ENCODE assay signal across 15 cellular contexts in the genomic region with DNA sequence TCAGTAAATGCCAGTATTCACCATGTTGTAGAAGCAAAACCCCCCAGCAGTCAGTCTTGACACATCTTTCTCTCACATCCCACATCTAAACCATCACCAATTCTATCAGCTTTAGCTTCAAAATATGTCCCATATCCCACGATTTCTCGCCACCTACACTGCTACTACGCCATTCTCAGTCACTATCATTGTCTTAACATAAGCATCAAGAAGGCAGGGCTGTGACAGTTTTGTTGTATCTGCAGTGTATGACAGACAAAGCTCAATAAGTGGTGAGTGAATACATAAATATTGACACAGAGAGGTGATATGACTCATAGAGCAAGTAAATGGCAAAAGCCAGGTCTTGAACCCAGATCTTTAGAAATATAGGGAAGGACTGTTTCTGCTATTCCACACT. TPM values are rescaled to one million over a fixed set of nuclear protein-coding genes. Genes with fewer than 3 reads are reported as not detected.
A peak's percentile ranks its signal among the peaks of the same experiment; 100 is the strongest.
DNase-seq lines count a peak whose midpoint lies in the region; ATAC-seq, FAIRE-seq and TF ChIP-seq lines count a peak whose summit lies in the region.
"Had no signal": no experiment of that assay in that cellular context is flagged by ENCODE, and none has a peak within 500 bp of the region (broad histone marks: within the 10 kb centered on the region; RNA-seq: fewer than 3 reads in every experiment).

No MANE protein-coding gene starts in this region.

- H3K4me1 Mint-ChIP-seq in CD4-positive, alpha-beta memory T cell: peaks cover 79 to 97% (median 90%) of the 10 kb centered on the region in 4 donors
- peaks cover 54% of the 10 kb centered on the region for H3K4me1 Mint-ChIP-seq in activated T-helper 1 cell treated with anti-CD3 and anti-CD28 coated beads, Interleukin-12 subunit alpha, Interleukin-12 subunit beta, Interleukin-2, Interleukin-4 antibody, amounts not matched to agents 30 ng/mL and 10 ng/mL and 1 ng/mL, durations not matched to agents 14 hours and 24 hours and 36 hours (ENCODE audit: low read depth)

- H3K27ac ChIP-seq in CD4-positive, alpha-beta memory T cell (ENCODE audit: low read depth, low read length): no peak overlapping the region
- no peak overlapping the region for H3K27ac ChIP-seq in liver (ENCODE audit: low read depth in 1 of 2, low read length in 2 of 2)
- H3K27ac ChIP-seq: heart left ventricle, suprapubic skin had no signal

- no peak for DNase-seq in CD4-positive, alpha-beta memory T cell
- DNase-seq in GM12891 (ENCODE audit: insufficient read length, low spot score): no peak
- DNase-seq in activated T-helper 1 cell treated with anti-CD3 and anti-CD28 coated beads, Interleukin-12 subunit alpha, Interleukin-12 subunit beta, Interleukin-2, Interleukin-4 antibody, amounts not matched to agents 30 ng/mL and 10 ng/mL and 1 ng/mL, durations not matched to agents 14 hours and 24 hours and 36 hours (ENCODE audit: low spot score): no peak
- no peak for DNase-seq in SW 1271 (lab: John Stamatoyannopoulos, UW)
- no peak for DNase-seq in NCI-H2227 (lab: John Stamatoyannopoulos, UW; ENCODE audit: unreplicated experiment)
- DNase-seq: DMS 273 treated with DMSO at 0.1 percent for 48 hours; effector CD8-positive, alpha-beta T cell; heart left ventricle; MV-4-11; posterior cingulate gyrus had no signal

- TF ChIP-seq RAD21 in liver (IDR thresholded peaks at IDR 0.05): no peak

- WGBS in liver: 88% methylated on average over 3 of the region's 3 CpGs

- peak overlapping the region in 6 of 7 donors; percentile 2 to 46 (median 15) for H3K27ac Mint-ChIP-seq in CD4-positive, alpha-beta memory T cell
- H3K27ac Mint-ChIP-seq in activated T-helper 1 cell treated with anti-CD3 and anti-CD28 coated beads, Interleukin-12 subunit alpha, Interleukin-12 subunit beta, Interleukin-2, Interleukin-4 antibody, amounts not matched to agents 30 ng/mL and 10 ng/mL and 1 ng/mL, durations not matched to agents 14 hours and 24 hours and 36 hours: peak overlapping the region; percentile 78

- intact Hi-C loops in CD4-positive, alpha-beta memory T cell (cut with micrococcal nuclease): loop anchor here (2.0 kb wide), 1 partner anchor 14 kb away; no protein-coding TSS in a partner anchor
- intact Hi-C loops in activated T-helper 1 cell treated with anti-CD3 and anti-CD28 coated beads, Interleukin-12 subunit alpha, Interleukin-12 subunit beta, Interleukin-2, Interleukin-4 antibody, amounts not matched to agents 30 ng/mL and 10 ng/mL and 1 ng/mL, durations not matched to agents 14 hours and 24 hours and 36 hours (cut with micrococcal nuclease): loop anchor here (1.0 to 5.0 kb wide), 5 partner anchors 11 to 516 kb away; a partner anchor contains a TSS

- H3K9me3 Mint-ChIP-seq in CD4-positive, alpha-beta memory T cell: no peaks in the 10 kb centered on the region
- H3K9me3 Mint-ChIP-seq in activated T-helper 1 cell treated with anti-CD3 and anti-CD28 coated beads, Interleukin-12 subunit alpha, Interleukin-12 subunit beta, Interleukin-2, Interleukin-4 antibody, amounts not matched to agents 30 ng/mL and 10 ng/mL and 1 ng/mL, durations not matched to agents 14 hours and 24 hours and 36 hours: no peaks in the 10 kb centered on the region

- TF ChIP-seq CTCF in liver (IDR thresholded peaks at IDR 0.05; ENCODE audit: low read depth, low read length, missing input control): no peak

- H3K36me3 ChIP-seq in CD4-positive, alpha-beta memory T cell (ENCODE audit: insufficient read depth, low read length): no peaks in the 10 kb centered on the region
- H3K36me3 ChIP-seq in liver (ENCODE audit: control insufficient read depth in 4 of 4, insufficient read depth in 3 of 4, low read depth in 1 of 4, low read length in 3 of 4): no peaks in the 10 kb centered on the region
- H3K36me3 ChIP-seq: heart left ventricle, suprapubic skin had no signal

- no peak for ATAC-seq in GM18519 (IDR thresholded peaks at IDR 0.05; ENCODE audit: low FRiP score, unreplicated experiment)
- no peak for ATAC-seq in HG03095 (IDR thresholded peaks at IDR 0.05; ENCODE audit: unreplicated experiment)
- ATAC-seq: GM12878, heart left ventricle had no signal

- H3K9me3 ChIP-seq in CD4-positive, alpha-beta memory T cell (ENCODE audit: control insufficient read depth in 1 of 2, low read length in 2 of 2): no peaks in the 10 kb centered on the region
- H3K9me3 ChIP-seq in liver (ENCODE audit: control insufficient read depth in 4 of 4, low read length in 3 of 4): no peaks in the 10 kb centered on the region
- H3K9me3 ChIP-seq: heart left ventricle, suprapubic skin had no signal

- H3K4me3 ChIP-seq in CD4-positive, alpha-beta memory T cell (ENCODE audit: low read length in 2 of 2): no peak overlapping the region
- no peak overlapping the region for H3K4me3 ChIP-seq in liver (ENCODE audit: low read depth in 1 of 3, low read length in 3 of 3)
- H3K4me3 ChIP-seq: GM12878, heart left ventricle, suprapubic skin had no signal

- POLR2A ChIA-PET in CD4-positive, alpha-beta memory T cell (lab: Charles Lee; ENCODE audit: partially characterized antibody): interaction anchor here (1.1 kb wide), 1 partner anchor 60 kb away, joined by 5 read pairs; a partner anchor contains a TSS

- no peaks in the 10 kb centered on the region for H3K36me3 Mint-ChIP-seq in CD4-positive, alpha-beta memory T cell
- H3K36me3 Mint-ChIP-seq in activated T-helper 1 cell treated with anti-CD3 and anti-CD28 coated beads, Interleukin-12 subunit alpha, Interleukin-12 subunit beta, Interleukin-2, Interleukin-4 antibody, amounts not matched to agents 30 ng/mL and 10 ng/mL and 1 ng/mL, durations not matched to agents 14 hours and 24 hours and 36 hours (ENCODE audit: low read depth): peaks cover 4% of the 10 kb centered on the region

- FAIRE-seq in GM12891 (lab: Jason Lieb, UNC): peak; percentile 47
- FAIRE-seq: GM12878 had no signal

- no peak for TF ChIP-seq POLR2A in GM12891 (IDR thresholded peaks at IDR 0.05; ENCODE audit: low read depth, low read length)

- no peaks in the 10 kb centered on the region for H3K27me3 ChIP-seq in CD4-positive, alpha-beta memory T cell (ENCODE audit: insufficient read depth, low read length)
- H3K27me3 ChIP-seq in liver (ENCODE audit: control insufficient read depth in 4 of 4, insufficient read depth in 4 of 4, low read length in 3 of 4): no peaks in the 10 kb centered on the region
- H3K27me3 ChIP-seq: heart left ventricle, suprapubic skin had no signal

- H3K27me3 Mint-ChIP-seq in CD4-positive, alpha-beta memory T cell: no peaks in the 10 kb centered on the region
- no peaks in the 10 kb centered on the region for H3K27me3 Mint-ChIP-seq in activated T-helper 1 cell treated with anti-CD3 and anti-CD28 coated beads, Interleukin-12 subunit alpha, Interleukin-12 subunit beta, Interleukin-2, Interleukin-4 antibody, amounts not matched to agents 30 ng/mL and 10 ng/mL and 1 ng/mL, durations not matched to agents 14 hours and 24 hours and 36 hours (ENCODE audit: insufficient read depth)

- no peak overlapping the region for H3K9ac ChIP-seq in liver (ENCODE audit: low read depth in 1 of 2, low read length in 2 of 2)

- CTCF ChIA-PET in CD4-positive, alpha-beta memory T cell (lab: Charles Lee; ENCODE audit: partially characterized antibody): no interaction called here

- H3K4me3 Mint-ChIP-seq in CD4-positive, alpha-beta memory T cell: peak overlapping the region in 5 of 8 donors; percentile 2 to 52 (median 26)
- peak overlapping the region; percentile 34 for H3K4me3 Mint-ChIP-seq in activated T-helper 1 cell treated with anti-CD3 and anti-CD28 coated beads, Interleukin-12 subunit alpha, Interleukin-12 subunit beta, Interleukin-2, Interleukin-4 antibody, amounts not matched to agents 30 ng/mL and 10 ng/mL and 1 ng/mL, durations not matched to agents 14 hours and 24 hours and 36 hours

- peaks cover 97% of the 10 kb centered on the region for H3K4me1 ChIP-seq in CD4-positive, alpha-beta memory T cell (ENCODE audit: insufficient read depth, low read length)
- H3K4me1 ChIP-seq in liver (ENCODE audit: control insufficient read depth in 4 of 4, insufficient read depth in 4 of 4, low read length in 3 of 4): peaks cover 5 to 24% (median 13%) of the 10 kb centered on the region in 4 donors

TF ChIP-seq in GM12891, 5 proteins besides CTCF, POLR2A, EP300 and RAD21:
- no peak for TF ChIP-seq PAX5 (IDR thresholded peaks at IDR 0.05; ENCODE audit: insufficient read depth, low read length, severe bottlenecking)
- no peak for TF ChIP-seq POLR2AphosphoS5 (IDR thresholded peaks at IDR 0.05; ENCODE audit: low read depth, low read length)
- TF ChIP-seq POU2F2 (IDR thresholded peaks at IDR 0.05; ENCODE audit: low read depth, low read length): no peak
- TF ChIP-seq TAF1 (IDR thresholded peaks at IDR 0.05; ENCODE audit: low read depth, low read length): no peak
- TF ChIP-seq SPI1 (IDR thresholded peaks at IDR 0.05; ENCODE audit: low read depth, low read length): no peak
TF ChIP-seq in GM12891: peak in this region for 0.

TF ChIP-seq in liver, 16 proteins besides CTCF, POLR2A, EP300 and RAD21:
- TF ChIP-seq RXRA (IDR thresholded peaks at IDR 0.05) (no peak), JUND (IDR thresholded peaks at IDR 0.05) (peak; percentile 42 to 69)

RNA-seq across cellular contexts. Expression of a gene that starts 59.9 kb away (rescaled TPM):
- 100 to 1,000 TPM; 370 to 372 TPM for total RNA-seq in CD4-positive, alpha-beta memory T cell
- polyA plus RNA-seq in CD4-positive, alpha-beta memory T cell: 100 to 1,000 TPM; 163 to 258 TPM
- 43.3 TPM for polyA plus RNA-seq in GM12891 (2012; ENCODE audit: low read depth, missing spikeins)
- total RNA-seq in activated T-helper 1 cell treated with anti-CD3 and anti-CD28 coated beads, Interleukin-12 subunit alpha, Interleukin-12 subunit beta, Interleukin-2, Interleukin-4 antibody, amounts not matched to agents 30 ng/mL and 10 ng/mL and 1 ng/mL, durations not matched to agents 14 hours and 24 hours and 36 hours: 102 TPM in 2 replicates
- total RNA-seq in liver: 10 to 100 TPM; 43.3 to 68.6 TPM
- 10 to 100 TPM; 24.1 to 25.6 TPM for polyA plus RNA-seq in liver
